In genomic region chrX:128973033-128973432, GRCh38 we compare ENCODE assay signal across 7 cellular contexts.
"Had no signal": no experiment of that assay in that cellular context is flagged by ENCODE, and none has a peak within 500 bp of the region (broad histone marks: within the 10 kb centered on the region; RNA-seq: fewer than 3 reads in every experiment).

No MANE protein-coding gene starts in this region.

- FAIRE-seq: H54, HepG2 had no signal

- H2AFZ ChIP-seq: GM23338 had no signal

- DNase-seq: H9, HCEC 1CT, KG1 had no signal

- H3K27ac ChIP-seq: HL-60 had no signal

- H3K4me2 ChIP-seq: GM23338 had no signal

- ATAC-seq: GM23338, HepG2 had no signal

- H3K4me3 ChIP-seq: GM23338 had no signal
